In genomic region chr19:50549059-50549926, GRCh38 we compare ENCODE assay signal across 18 cellular contexts. TPM values are rescaled to one million over a fixed set of nuclear protein-coding genes. Genes with fewer than 3 reads are reported as not detected.
DNase-seq lines count a peak whose midpoint lies in the region; ATAC-seq, FAIRE-seq and TF ChIP-seq lines count a peak whose summit lies in the region.
"Had no signal": no experiment of that assay in that cellular context is flagged by ENCODE, and none has a peak within 500 bp of the region (broad histone marks: within the 10 kb centered on the region; RNA-seq: fewer than 3 reads in every experiment).

No MANE protein-coding gene starts in this region.

- H3K36me3 ChIP-seq in K562 (ENCODE audit: control insufficient read depth, insufficient read depth, low read length) (no peaks in the 10 kb centered on the region), tibial artery (no peaks in the 10 kb centered on the region), esophagus muscularis mucosa (no peaks in the 10 kb centered on the region), BE2C (no peaks in the 10 kb centered on the region)
- H3K36me3 ChIP-seq: SJSA1 had no signal

- no peaks in the 10 kb centered on the region for H3K9me1 ChIP-seq in K562 (ENCODE audit: control insufficient read depth, insufficient read depth, low read length)

- no peak for ATAC-seq in K562

- peaks cover 0 to 20% of the 10 kb centered on the region in 2 experiments; a peak in 3 of 5 replicates for H3K27me3 ChIP-seq in K562 (ENCODE audit: control insufficient read depth in 2 of 2, insufficient read depth in 2 of 2, low read length in 2 of 2)
- no peaks in the 10 kb centered on the region for H3K27me3 ChIP-seq in dorsolateral prefrontal cortex
- H3K27me3 ChIP-seq in layer of hippocampus (ENCODE audit: control insufficient read depth, insufficient read depth, low read length): no peaks in the 10 kb centered on the region
- H3K27me3 ChIP-seq in tibial artery: peaks cover 0 to 43% of the 10 kb centered on the region in 2 donors
- peaks cover 0 to 66% (median under 1%) of the 10 kb centered on the region in 4 donors for H3K27me3 ChIP-seq in esophagus muscularis mucosa
- peaks cover 18% of the 10 kb centered on the region for H3K27me3 ChIP-seq in BE2C

- H3K4me2 ChIP-seq in K562 (ENCODE audit: insufficient read depth, low read length): no peak overlapping the region

- 45% methylated on average over 16 of the region's 22 CpGs for WGBS in K562 (ENCODE audit: insufficient coverage, low coverage, missing lambda C conversion rate)
- 87% methylated on average over 13 of the region's 22 CpGs for WGBS in esophagus muscularis mucosa

- TF ChIP-seq POLR2A in K562 (conservative IDR thresholded peaks at IDR 0.05) (no peak), esophagus muscularis mucosa (IDR thresholded peaks at IDR 0.05; ENCODE audit: low read depth) (no peak)

- no peaks in the 10 kb centered on the region for H3K9me3 ChIP-seq in K562 (replicated peaks; ENCODE audit: control insufficient read depth, insufficient read depth, low read depth, low read length)
- H3K9me3 ChIP-seq in tibial artery: no peaks in the 10 kb centered on the region
- no peaks in the 10 kb centered on the region for H3K9me3 ChIP-seq in esophagus muscularis mucosa
- no peaks in the 10 kb centered on the region for H3K9me3 ChIP-seq in BE2C
- H3K9me3 ChIP-seq: SJSA1 had no signal

- H3K27ac ChIP-seq in K562 (ENCODE audit: extremely low read depth, low read depth, low read length) (no peak overlapping the region), dorsolateral prefrontal cortex (peak overlapping the region; percentile 9 to 99 (median 94)), layer of hippocampus (ENCODE audit: low read depth, low read length) (peak overlapping the region; percentile 92), tibial artery (peak overlapping the region; percentile 66 to 80), esophagus muscularis mucosa (replicated peaks in 1 of 4) (no peak overlapping the region)
- H3K27ac ChIP-seq: SJSA1 had no signal

- BruUV-seq in K562 (replicated peaks; lab: Mats Ljungman, UMichigan): no TSS peak

- H4K20me1 ChIP-seq in K562 (replicated peaks; ENCODE audit: control insufficient read depth, insufficient read depth, low read length): peaks cover 8% of the 10 kb centered on the region

- no peak overlapping the region for H2AFZ ChIP-seq in K562 (ENCODE audit: low read depth, low read length)

- H3K79me2 ChIP-seq in K562 (ENCODE audit: control insufficient read depth, insufficient read depth, low read length): no peaks in the 10 kb centered on the region

- H3K4me3 ChIP-seq in K562 (no peak overlapping the region), dorsolateral prefrontal cortex (peak overlapping the region; percentile 44 to 87 (median 71)), tibial artery (peak overlapping the region; percentile 58 to 63), esophagus muscularis mucosa (no peak overlapping the region), BE2C (ENCODE audit: low read depth, low read length) (no peak overlapping the region)
- H3K4me3 ChIP-seq: SJSA1 had no signal

- FAIRE-seq in K562 (lab: Jason Lieb, UNC): no peak

- in situ Hi-C loops in K562 (cut with MboI): no loop called here

- TF ChIP-seq EP300 in K562 (IDR thresholded peaks at IDR 0.05; ENCODE audit: low read length) (no peak), esophagus muscularis mucosa (IDR thresholded peaks at IDR 0.05) (no peak)

- peaks cover 0 to 32% of the 10 kb centered on the region in 2 experiments; a peak in 2 of 5 replicates for H3K4me1 ChIP-seq in K562 (replicated peaks in 1 of 2; ENCODE audit: control insufficient read depth in 2 of 2, insufficient read depth in 2 of 2, low read length in 2 of 2)
- H3K4me1 ChIP-seq in tibial artery: peaks cover 0 to 58% (median 25%) of the 10 kb centered on the region in 4 donors
- peaks cover 0 to 16% (median 15%) of the 10 kb centered on the region in 4 donors for H3K4me1 ChIP-seq in esophagus muscularis mucosa
- H3K4me1 ChIP-seq in BE2C: peaks cover 3% of the 10 kb centered on the region; the same call in 1 of the 2 replicates
- H3K4me1 ChIP-seq: SJSA1 had no signal

- POLR2A ChIA-PET in K562 (lab: Yijun Ruan, JAX): no interaction called here

- CTCF ChIA-PET in K562 (lab: Yijun Ruan, JAX; ENCODE audit: low intra/inter-chr PET ratio): interaction anchor here (0.7 kb wide), 1 partner anchor 215 kb away, joined by 3 read pairs; no protein-coding TSS in a partner anchor

- no peak for TF ChIP-seq CTCF in K562 (IDR thresholded peaks at IDR 0.05 in 2 of 3, conservative IDR thresholded peaks at IDR 0.05 in 1 of 3; ENCODE audit: insufficient read depth in 2 of 3, low read depth in 1 of 3, low read length in 3 of 3)
- TF ChIP-seq CTCF in dorsolateral prefrontal cortex (IDR thresholded peaks at IDR 0.05 in 54 of 56, conservative IDR thresholded peaks at IDR 0.05 in 2 of 56; ENCODE audit: low read depth in 1 of 56, partially characterized antibody in 56 of 56): no peak
- TF ChIP-seq CTCF in tibial artery (IDR thresholded peaks at IDR 0.05): no peak
- no peak for TF ChIP-seq CTCF in esophagus muscularis mucosa (IDR thresholded peaks at IDR 0.05)
- no peak for TF ChIP-seq CTCF in BE2C (IDR thresholded peaks at IDR 0.05; ENCODE audit: low read depth, low read length)

- no peak for TF ChIP-seq RAD21 in K562 (CRISPR knock-in tag; conservative IDR thresholded peaks at IDR 0.05 in 1 of 2, IDR thresholded peaks at IDR 0.05 in 1 of 2)

- no peak overlapping the region; a peak in 1 of 4 replicates for H3K9ac ChIP-seq in K562 (ENCODE audit: insufficient read depth in 1 of 2, low read depth in 2 of 2, low read length in 2 of 2)

- no peak for DNase-seq in K562 (ENCODE audit: extremely low read depth in 1 of 4, low spot score in 3 of 4)
- no peak for DNase-seq in dorsolateral prefrontal cortex
- no peak for DNase-seq in tibial artery
- no peak for DNase-seq in esophagus muscularis mucosa (ENCODE audit: extremely low spot score)
- no peak for DNase-seq in NCI-H2029 (lab: John Stamatoyannopoulos, UW)
- no peak for DNase-seq in BE2C
- DNase-seq: CD4-positive, alpha-beta T cell; DMS153; GDM1; GOT3; KG1; MV-4-11; NCI-H1417; NCI-H187 treated with DMSO at 0.1 percent for 48 hours; NCI-H446 treated with DMSO at 0.1 percent for 48 hours had no signal

- intact Hi-C loops in K562 (cut with micrococcal nuclease) (no loop called here), dorsolateral prefrontal cortex (cut with DNase I) (loop anchor here in 1 of 2 donors (5.0 kb wide), 2 partner anchors 72 to 108 kb away; partner anchors contain the start of genes EMC10 and GARIN5A), tibial artery (cut with DNase I; ENCODE audit: low total_unique reads) (no loop called here), esophagus muscularis mucosa (cut with DNase I) (no loop called here)

RNA-seq across cellular contexts. Expression of gene LRRC4B, which starts 18.9 kb away (rescaled TPM):
- total RNA-seq in K562 (2011; cell fraction: chromatin; rRNA removed; ENCODE audit: low replicate concordance): 1.8 and 10.9 TPM in 2 replicates
- 7.1 and 16.3 TPM in 2 replicates for total RNA-seq in K562 (2011; cell fraction: nucleolus; rRNA removed)
- total RNA-seq in K562 (2011; cell fraction: nucleoplasm; rRNA removed): 5.1 and 6.8 TPM in 2 replicates
- 2.9 TPM in 2 replicates for total RNA-seq in K562 (2014; rRNA removed)
- total RNA-seq in K562 (2014; rRNA removed; fragmentation: Illumina TruSeq; extraction: Trizol): 0.10 and 0.18 TPM in 2 replicates
- 1.1 TPM in 2 replicates for total RNA-seq in K562 (2015; rRNA removed; fragmentation: Illumina TruSeq; extraction: Trizol)
- 9.5 and 9.6 TPM in 2 replicates for total RNA-seq in K562 (2021)
- polyA plus RNA-seq in K562 (2011; rRNA removed): 3.0 and 4.0 TPM in 2 replicates
- 3.9 and 17.2 TPM in 2 replicates for polyA plus RNA-seq in K562 (2011; cell fraction: cytosol; rRNA removed)
- 2.5 and 6.6 TPM in 2 replicates for polyA plus RNA-seq in K562 (2011; cell fraction: nucleus; rRNA removed)
- 4.6 and 8.7 TPM in 2 replicates for polyA plus RNA-seq in K562 (2012)
- 0.21 and 2.7 TPM in 2 replicates for polyA plus RNA-seq in K562 (2014; fragmentation: Illumina TruSeq; extraction: Trizol)
- not detected for polyA plus RNA-seq in K562 (2014; fragmentation: Nextera tagmentation; extraction: Ambion mirVana)
- 2.0 and 3.1 TPM in 2 replicates for polyA plus RNA-seq in K562 (2014; rRNA removed)
- polyA minus RNA-seq in K562 (2011; rRNA and poly(A)+ RNA removed): 1.5 and 2.8 TPM in 2 replicates
- polyA minus RNA-seq in K562 (2011; cell fraction: cytosol; rRNA and poly(A)+ RNA removed): 15.2 and 16.2 TPM in 2 replicates
- 1.9 and 2.2 TPM in 2 replicates for polyA minus RNA-seq in K562 (2011; cell fraction: nucleus; rRNA and poly(A)+ RNA removed)
- 100 to 1,000 TPM; 126 to 330 (median 166) TPM for total RNA-seq in dorsolateral prefrontal cortex
- total RNA-seq in esophagus muscularis mucosa: 10 to 100 TPM in 1 of 4 donors, 1 to 10 TPM in 3; 3.7 to 12.5 (median 6.7) TPM
- 7.9 TPM for polyA plus RNA-seq in BE2C (2012; ENCODE audit: insufficient read depth, insufficient read length, low read depth)
- total RNA-seq: CD4-positive, alpha-beta T cell; SJSA1 had no signal

RNA-seq across cellular contexts. Expression of gene ASPDH, which starts 35.6 kb away (rescaled TPM):
- not detected in 2 replicates for total RNA-seq in K562 (2011; cell fraction: chromatin; rRNA removed; ENCODE audit: low replicate concordance)
- total RNA-seq in K562 (2011; cell fraction: nucleolus; rRNA removed): not detected in 2 replicates
- total RNA-seq in K562 (2011; cell fraction: nucleoplasm; rRNA removed): not detected in 2 replicates
- not detected in 2 replicates for total RNA-seq in K562 (2014; rRNA removed)
- total RNA-seq in K562 (2014; rRNA removed; fragmentation: Illumina TruSeq; extraction: Trizol): not detected in 2 replicates
- not detected in 2 replicates for total RNA-seq in K562 (2015; rRNA removed; fragmentation: Illumina TruSeq; extraction: Trizol)
- not detected in 2 replicates for total RNA-seq in K562 (2021)
- not detected in 2 replicates for polyA plus RNA-seq in K562 (2011; rRNA removed)
- polyA plus RNA-seq in K562 (2011; cell fraction: cytosol; rRNA removed): not detected in 2 replicates
- polyA plus RNA-seq in K562 (2011; cell fraction: nucleus; rRNA removed): not detected in 2 replicates
- polyA plus RNA-seq in K562 (2012): 0.39 and 0.40 TPM in 2 replicates
- not detected in 2 replicates for polyA plus RNA-seq in K562 (2014; fragmentation: Illumina TruSeq; extraction: Trizol)
- not detected for polyA plus RNA-seq in K562 (2014; fragmentation: Nextera tagmentation; extraction: Ambion mirVana)
- polyA plus RNA-seq in K562 (2014; rRNA removed): not detected in 2 replicates
- not detected in 2 replicates for polyA minus RNA-seq in K562 (2011; rRNA and poly(A)+ RNA removed)
- not detected in 2 replicates for polyA minus RNA-seq in K562 (2011; cell fraction: cytosol; rRNA and poly(A)+ RNA removed)
- polyA minus RNA-seq in K562 (2011; cell fraction: nucleus; rRNA and poly(A)+ RNA removed): not detected in 2 replicates
- 10 to 100 TPM; 16.5 to 62.5 (median 34.2) TPM for total RNA-seq in dorsolateral prefrontal cortex
- total RNA-seq in esophagus muscularis mucosa: 1 to 10 TPM in 1 of 4 donors, not detected in 3; 1.6 TPM
- 13.9 TPM for polyA plus RNA-seq in BE2C (2012; ENCODE audit: insufficient read depth, insufficient read length, low read depth)
- total RNA-seq: CD4-positive, alpha-beta T cell; Daoy; SJSA1 had no signal

RNA-seq across cellular contexts. Expression of gene JOSD2, which starts 38.3 kb away (rescaled TPM):
- total RNA-seq in K562 (2011; cell fraction: chromatin; rRNA removed; ENCODE audit: low replicate concordance): 2.5 TPM in 1 of 2 replicates, not detected in the other
- 1.2 and 1.8 TPM in 2 replicates for total RNA-seq in K562 (2011; cell fraction: nucleolus; rRNA removed)
- total RNA-seq in K562 (2011; cell fraction: nucleoplasm; rRNA removed): 3.2 and 4.7 TPM in 2 replicates
- total RNA-seq in K562 (2014; rRNA removed): 12.0 and 15.5 TPM in 2 replicates
- total RNA-seq in K562 (2014; rRNA removed; fragmentation: Illumina TruSeq; extraction: Trizol): 0.55 and 0.61 TPM in 2 replicates
- total RNA-seq in K562 (2015; rRNA removed; fragmentation: Illumina TruSeq; extraction: Trizol): 3.1 and 4.5 TPM in 2 replicates
- 13.6 and 17.8 TPM in 2 replicates for total RNA-seq in K562 (2021)
- 3.3 and 3.8 TPM in 2 replicates for polyA plus RNA-seq in K562 (2011; rRNA removed)
- polyA plus RNA-seq in K562 (2011; cell fraction: cytosol; rRNA removed): 7.6 and 42.8 TPM in 2 replicates
- 3.9 and 12.6 TPM in 2 replicates for polyA plus RNA-seq in K562 (2011; cell fraction: nucleus; rRNA removed)
- polyA plus RNA-seq in K562 (2012): 10.4 and 14.8 TPM in 2 replicates
- polyA plus RNA-seq in K562 (2014; fragmentation: Illumina TruSeq; extraction: Trizol): 1.3 and 3.3 TPM in 2 replicates
- polyA plus RNA-seq in K562 (2014; fragmentation: Nextera tagmentation; extraction: Ambion mirVana): under 1 TPM; 0.06 to 0.95 TPM
- polyA plus RNA-seq in K562 (2014; rRNA removed): 12.5 and 14.4 TPM in 2 replicates
- polyA minus RNA-seq in K562 (2011; rRNA and poly(A)+ RNA removed): 0.32 and 0.66 TPM in 2 replicates
- polyA minus RNA-seq in K562 (2011; cell fraction: cytosol; rRNA and poly(A)+ RNA removed): 4.2 and 5.2 TPM in 2 replicates
- polyA minus RNA-seq in K562 (2011; cell fraction: nucleus; rRNA and poly(A)+ RNA removed): 1.8 and 3.6 TPM in 2 replicates
- 10 to 100 TPM; 24.9 to 75.5 (median 41.2) TPM for total RNA-seq in dorsolateral prefrontal cortex
- total RNA-seq in esophagus muscularis mucosa: 10 to 100 TPM; 31.3 to 59.4 (median 42.9) TPM
- 38.6 TPM for polyA plus RNA-seq in BE2C (2012; ENCODE audit: insufficient read depth, insufficient read length, low read depth)

Comparison
In these comparisons a context has a peak if more than half of its experiments do, and no peak if none do; other contexts are left out.
1. H3K27ac ChIP-seq: peak in dorsolateral prefrontal cortex (59 of 59), layer of hippocampus (single experiment) and tibial artery (2 of 2); none in K562 (single experiment) and esophagus muscularis mucosa (0 of 4).
2. H3K4me3 ChIP-seq: peak in dorsolateral prefrontal cortex (59 of 59) and tibial artery (2 of 2); none in K562 (single experiment), esophagus muscularis mucosa (0 of 4) and BE2C (single experiment).
3. RNA of gene LRRC4B, which starts 18.9 kb away (total RNA-seq): 126 to 330 TPM in dorsolateral prefrontal cortex; 3.7 to 12.5 TPM in esophagus muscularis mucosa and 0.10 to 16.3 TPM in K562; every median in the first group is over 4 times any median in the second.
4. RNA of gene ASPDH, which starts 35.6 kb away (total RNA-seq): 16.5 to 62.5 TPM in dorsolateral prefrontal cortex; not detected in K562 and 1.6 TPM in esophagus muscularis mucosa; every median in the first group is over 4 times any median in the second.